11 cellular contexts compared by ENCODE assay signal in the genomic region with DNA sequence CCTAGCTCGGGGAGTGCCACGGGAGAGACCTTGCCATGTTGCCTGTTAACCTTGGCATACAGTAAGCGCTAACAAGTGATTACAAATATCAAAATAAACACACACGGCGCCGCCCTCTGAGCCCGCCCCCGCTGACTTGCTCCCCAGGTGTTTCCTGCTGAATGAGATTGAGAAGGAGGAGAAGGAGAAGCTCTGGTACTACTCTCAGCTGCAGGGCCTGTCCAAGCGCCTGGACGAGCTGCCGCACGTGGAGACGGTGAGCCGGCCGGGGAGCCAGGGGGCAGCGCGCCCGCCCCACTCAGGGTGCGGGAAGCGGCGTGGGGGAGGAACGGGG. TPM values are rescaled to one million over a fixed set of nuclear protein-coding genes. Genes with fewer than 3 reads are reported as not detected.
A peak's percentile ranks its signal among the peaks of the same experiment; 100 is the strongest.
DNase-seq lines count a peak whose midpoint lies in the region; ATAC-seq and TF ChIP-seq lines count a peak whose summit lies in the region.
"Had no signal": no experiment of that assay in that cellular context is flagged by ENCODE, and none has a peak within 500 bp of the region (broad histone marks: within the 10 kb centered on the region; RNA-seq: fewer than 3 reads in every experiment).

No MANE protein-coding gene starts in this region.

- H2AFZ ChIP-seq in PC-3 (ENCODE audit: low read length), result 0 out of 2 replicates have a peak overlapping the region, but pooled peaks have one; percentile 61

- WGBS in ovary, 3 donors, result 2 to 11% (median 4%) methylated on average over 22 of the region's 22 CpGs

- no peaks in the 10 kb centered on the region for H3K79me2 ChIP-seq in PC-3 (ENCODE audit: low read length)

- H3F3A ChIP-seq in PC-3 (ENCODE audit: low read length, unreplicated experiment), result no peaks in the 10 kb centered on the region

- no peak overlapping the region for H3K9ac ChIP-seq in PC-3 (ENCODE audit: low read length)

- H3K27me3 Mint-ChIP-seq in stimulated activated naive CD8-positive, alpha-beta T cell treated with anti-CD3 and anti-CD28 coated beads, Interleukin-15, amount 100 ng/mL, for 72 hours, result peaks cover 92% of the 10 kb centered on the region

- no peak for DNase-seq in stimulated activated naive CD8-positive, alpha-beta T cell treated with anti-CD3 and anti-CD28 coated beads, Interleukin-15, amount 100 ng/mL, for 72 hours
- no peak for DNase-seq in stimulated activated naive CD8-positive, alpha-beta T cell treated with anti-CD3 and anti-CD28 coated beads, Interleukin-15, Interleukin-2, amounts not matched to agents 100 U/mL and 50 U/mL, for 24 hours
- DNase-seq in PC-3, result peak; percentile 49
- DNase-seq in dorsolateral prefrontal cortex, result no peak
- no peak for DNase-seq in lower lobe of right lung
- no peak for DNase-seq in ovary
- DNase-seq in activated CD4-positive, alpha-beta T cell treated with anti-CD3 and anti-CD28 coated beads for 1 hour, result no peak
- DNase-seq: T-helper 9 cell had no signal

- no peaks in the 10 kb centered on the region for H3K9me2 ChIP-seq in PC-3 (replicated peaks; ENCODE audit: low read length)

- H3K9me3 Mint-ChIP-seq in stimulated activated naive CD8-positive, alpha-beta T cell treated with anti-CD3 and anti-CD28 coated beads, Interleukin-15, amount 100 ng/mL, for 72 hours, result no peaks in the 10 kb centered on the region
- H3K9me3 Mint-ChIP-seq: activated T-cell treated with anti-CD3 and anti-CD28 coated beads, Interleukin-2, amount 50 U/mL, for 24 hours had no signal

- H3K4me3 ChIP-seq in PC-3 (ENCODE audit: low read length), result peak overlapping the region; percentile 53; the same call in 1 of the 2 replicates
- peak overlapping the region in 4 of 59 donors; percentile 9 to 28 (median 18) for H3K4me3 ChIP-seq in dorsolateral prefrontal cortex
- H3K4me3 ChIP-seq in lower lobe of right lung, result no peak overlapping the region
- H3K4me3 ChIP-seq in ovary, result no peak overlapping the region

- H3K9me3 ChIP-seq in PC-3 (ENCODE audit: low read length) (no peaks in the 10 kb centered on the region), lower lobe of right lung (no peaks in the 10 kb centered on the region), ovary (no peaks in the 10 kb centered on the region)

- no peaks in the 10 kb centered on the region for H4K20me1 ChIP-seq in PC-3 (ENCODE audit: low read length)

- no peak for TF ChIP-seq POLR2A in ovary (IDR thresholded peaks at IDR 0.05)

- H3K4me2 ChIP-seq in PC-3 (ENCODE audit: low read length), result peak overlapping the region; percentile 74

- H3K27me3 ChIP-seq in PC-3 (ENCODE audit: low read length), result peaks cover 15% of the 10 kb centered on the region
- H3K27me3 ChIP-seq in dorsolateral prefrontal cortex, result peaks cover 0 to 19% (median 0%) of the 10 kb centered on the region in 45 donors
- peaks cover 85% of the 10 kb centered on the region for H3K27me3 ChIP-seq in lower lobe of right lung (ENCODE audit: low read depth)
- peaks cover 7% of the 10 kb centered on the region for H3K27me3 ChIP-seq in ovary

- ATAC-seq in stimulated activated naive CD8-positive, alpha-beta T cell treated with anti-CD3 and anti-CD28 coated beads, Interleukin-15, amount 100 ng/mL, for 72 hours, result no peak
- no peak for ATAC-seq in stimulated activated naive CD8-positive, alpha-beta T cell treated with anti-CD3 and anti-CD28 coated beads, Interleukin-15, Interleukin-2, amounts not matched to agents 100 U/mL and 50 U/mL, for 24 hours
- peak; percentile 11 for ATAC-seq in PC-3
- ATAC-seq in HG03280 (IDR thresholded peaks at IDR 0.05; ENCODE audit: unreplicated experiment), result no peak
- ATAC-seq in lower lobe of right lung, result no peak

- no peak overlapping the region for H3K27ac ChIP-seq in PC-3 (ENCODE audit: low read length)
- peak overlapping the region in 42 of 59 donors; percentile 12 to 98 (median 62) for H3K27ac ChIP-seq in dorsolateral prefrontal cortex
- no peak overlapping the region for H3K27ac ChIP-seq in lower lobe of right lung
- H3K27ac ChIP-seq in ovary, result no peak overlapping the region

- intact Hi-C loops in PC-3 (cut with micrococcal nuclease), result no loop called here
- intact Hi-C loops in dorsolateral prefrontal cortex (cut with DNase I), result no loop called here
- intact Hi-C loops in lower lobe of right lung (cut with DNase I), result no loop called here
- intact Hi-C loops in ovary (cut with DNase I), result no loop called here

- H3K4me3 Mint-ChIP-seq in stimulated activated naive CD8-positive, alpha-beta T cell treated with anti-CD3 and anti-CD28 coated beads, Interleukin-15, amount 100 ng/mL, for 72 hours, result peak overlapping the region; percentile 12 to 61
- H3K4me3 Mint-ChIP-seq: activated T-cell treated with anti-CD3 and anti-CD28 coated beads, Interleukin-2, amount 50 U/mL, for 24 hours had no signal

- H3K4me1 Mint-ChIP-seq in stimulated activated naive CD8-positive, alpha-beta T cell treated with anti-CD3 and anti-CD28 coated beads, Interleukin-15, amount 100 ng/mL, for 72 hours, result peaks cover 30% of the 10 kb centered on the region

- BruUV-seq in PC-3 (replicated peaks; lab: Mats Ljungman, UMichigan), result no TSS peak

- POLR2A ChIA-PET in PC-3 (lab: Charles Lee; ENCODE audit: unreplicated experiment), result no interaction called here

- TF ChIP-seq CTCF in PC-3 (conservative IDR thresholded peaks at IDR 0.05; ENCODE audit: low read depth, low read length) (no peak), dorsolateral prefrontal cortex (IDR thresholded peaks at IDR 0.05 in 54 of 56, conservative IDR thresholded peaks at IDR 0.05 in 2 of 56; ENCODE audit: low read depth in 1 of 56, partially characterized antibody in 56 of 56) (no peak), lower lobe of right lung (IDR thresholded peaks at IDR 0.05) (no peak), ovary (IDR thresholded peaks at IDR 0.05) (no peak)

- TF ChIP-seq EP300 in ovary (IDR thresholded peaks at IDR 0.05), result no peak

- H3K36me3 ChIP-seq in PC-3 (ENCODE audit: low read depth, low read length), result no peaks in the 10 kb centered on the region
- H3K36me3 ChIP-seq in lower lobe of right lung, result no peaks in the 10 kb centered on the region
- H3K36me3 ChIP-seq in ovary, result no peaks in the 10 kb centered on the region

- no peak overlapping the region for H3K27ac Mint-ChIP-seq in stimulated activated naive CD8-positive, alpha-beta T cell treated with anti-CD3 and anti-CD28 coated beads, Interleukin-15, amount 100 ng/mL, for 72 hours
- H3K27ac Mint-ChIP-seq: activated T-cell treated with anti-CD3 and anti-CD28 coated beads, Interleukin-2, amount 50 U/mL, for 24 hours had no signal

- H3K4me1 ChIP-seq in PC-3 (ENCODE audit: insufficient read depth, low read length), result peaks cover 10% of the 10 kb centered on the region; the same call in 1 of the 2 replicates
- peaks cover 21% of the 10 kb centered on the region for H3K4me1 ChIP-seq in lower lobe of right lung
- H3K4me1 ChIP-seq in ovary (ENCODE audit: insufficient read depth), result peaks cover 1% of the 10 kb centered on the region

- CTCF ChIA-PET in PC-3 (lab: Charles Lee), result no interaction called here

RNA-seq across cellular contexts. Expression of gene APC2, which starts 5.0 kb away (rescaled TPM):
- 0.29 and 1.4 TPM in 2 replicates for total RNA-seq in PC-3 (2014; rRNA removed)
- 100 to 1,000 TPM; 130 to 289 (median 183) TPM for total RNA-seq in dorsolateral prefrontal cortex
- 0.12 TPM for total RNA-seq in lower lobe of right lung
- total RNA-seq in ovary, result under 1 TPM; under 0.01 to 0.28 (median 0.12) TPM
- under 1 TPM in 1 of 2 donors, not detected in 1; 0.02 TPM for polyA plus RNA-seq in ovary
- total RNA-seq: kidney epithelial cell had no signal

RNA-seq across cellular contexts. Expression of gene RPS15, which starts 16.8 kb away (rescaled TPM):
- 1,797 and 2,672 TPM in 2 replicates for total RNA-seq in PC-3 (2014; rRNA removed)
- 100 to 1,000 TPM; 343 to 670 (median 497) TPM for total RNA-seq in dorsolateral prefrontal cortex
- 854 TPM for total RNA-seq in lower lobe of right lung
- 1,000 to 10,000 TPM; 1,643 to 7,253 (median 2,328) TPM for total RNA-seq in ovary
- 1,000 to 10,000 TPM in 1 of 2 donors, 100 to 1,000 TPM in 1; 174 to 5,234 TPM for polyA plus RNA-seq in ovary

RNA-seq across cellular contexts. Expression of gene C19orf25, which starts 24.0 kb away (rescaled TPM):
- 45.0 and 54.9 TPM in 2 replicates for total RNA-seq in PC-3 (2014; rRNA removed)
- 10 to 100 TPM; 28.3 to 63.0 (median 35.2) TPM for total RNA-seq in dorsolateral prefrontal cortex
- 28.5 TPM for total RNA-seq in lower lobe of right lung
- total RNA-seq in ovary, result 10 to 100 TPM; 15.3 to 25.8 (median 22.2) TPM
- polyA plus RNA-seq in ovary, result 10 to 100 TPM in 1 of 2 donors, 1 to 10 TPM in 1; 1.1 to 26.3 TPM

RNA-seq across cellular contexts. Expression of gene PCSK4, which starts 35.2 kb away (rescaled TPM):
- total RNA-seq in PC-3 (2014; rRNA removed), result 3.9 and 5.7 TPM in 2 replicates
- total RNA-seq in dorsolateral prefrontal cortex, result 10 to 100 TPM in 50 of 120 experiments, 1 to 10 TPM in 70; 4.5 to 20.4 (median 9.5) TPM
- 7.4 TPM for total RNA-seq in lower lobe of right lung
- total RNA-seq in ovary, result 1 to 10 TPM in 6 of 7 donors, under 1 TPM in 1; 0.83 to 9.4 (median 1.9) TPM
- polyA plus RNA-seq in ovary, result 1 to 10 TPM in 1 of 2 donors, not detected in 1; 2.9 TPM

RNA-seq across cellular contexts. Expression of gene REEP6, which starts 36.0 kb away (rescaled TPM):
- total RNA-seq in PC-3 (2014; rRNA removed) (27.2 and 34.7 TPM in 2 replicates), dorsolateral prefrontal cortex (10 to 100 TPM in 116 of 120 experiments, 1 to 10 TPM in 4; 6.9 to 23.9 (median 14.3) TPM), lower lobe of right lung (2.5 TPM), ovary (10 to 100 TPM in 2 of 7 donors, 1 to 10 TPM in 5; 2.9 to 13.0 (median 7.2) TPM)
- polyA plus RNA-seq in ovary, result 1 to 10 TPM; 9.2 to 9.7 TPM

Comparison
In these comparisons a context has a peak if more than half of its experiments do, and no peak if none do; other contexts are left out.
1. H3K27ac ChIP-seq: peak in dorsolateral prefrontal cortex (42 of 59); none in PC-3 (single experiment), lower lobe of right lung (single experiment) and ovary (0 of 2).
2. RNA of gene APC2, which starts 5.0 kb away (total RNA-seq): 130 to 289 TPM in dorsolateral prefrontal cortex; 0.29 to 1.4 TPM in PC-3, under 0.01 to 0.28 TPM in ovary and 0.12 TPM in lower lobe of right lung (single experiment); every median in the first group is over 10 times any median in the second.